Comparison of ENCODE assay signal across 20 cellular contexts in genomic region chr9:127598839-127599549, GRCh38. TPM values are rescaled to one million over a fixed set of nuclear protein-coding genes. Genes with fewer than 3 reads are reported as not detected.
DNase-seq lines count a peak whose midpoint lies in the region; ATAC-seq and TF ChIP-seq lines count a peak whose summit lies in the region.
"Had no signal": no experiment of that assay in that cellular context is flagged by ENCODE, and none has a peak within 500 bp of the region (broad histone marks: within the 10 kb centered on the region; RNA-seq: fewer than 3 reads in every experiment).

No MANE protein-coding gene starts in this region.

- H2BK120ac ChIP-seq in neuronal stem cell (ENCODE audit: low read depth, low read length) = no peak overlapping the region

- H4K8ac ChIP-seq in neuronal stem cell (ENCODE audit: low read depth, low read length) = no peak overlapping the region

- no peak overlapping the region for H4K91ac ChIP-seq in neuronal stem cell (ENCODE audit: low read depth, low read length, poor library complexity)

- no peaks in the 10 kb centered on the region for H3K9me2 ChIP-seq in PC-9 (ENCODE audit: insufficient read depth)

- no peak overlapping the region for H3K4ac ChIP-seq in neuronal stem cell (ENCODE audit: low read length)

- peaks cover 16% of the 10 kb centered on the region; the same call in 1 of the 2 replicates for H3F3A ChIP-seq in PC-9 (ENCODE audit: insufficient read depth, low read depth)

- no peak overlapping the region for H2BK5ac ChIP-seq in neuronal stem cell (ENCODE audit: low read length)

- H3K4me2 ChIP-seq in PC-9 (peak overlapping the region; percentile 8; the same call in 1 of the 2 replicates), neuronal stem cell (ENCODE audit: insufficient read depth, low read length, poor library complexity, severe bottlenecking) (no peak overlapping the region)

- H3K4me3 ChIP-seq in PC-9 (no peak overlapping the region), choroid plexus epithelial cell (ENCODE audit: low read depth, low read length) (no peak overlapping the region), neuronal stem cell (ENCODE audit: low read length in 2 of 2) (no peak overlapping the region)
- H3K4me3 ChIP-seq: HAP-1, lower lobe of right lung, upper lobe of left lung had no signal

- POLR2A ChIA-PET in PC-9 (lab: Charles Lee; ENCODE audit: unreplicated experiment) = interaction anchor here (0.6 kb wide), 1 partner anchor 791 kb away, joined by 4 read pairs; no protein-coding TSS in a partner anchor

- H4K20me1 ChIP-seq in PC-9 (ENCODE audit: insufficient read depth) = no peaks in the 10 kb centered on the region

- H3K27ac ChIP-seq in PC-9 = no peak overlapping the region
- no peak overlapping the region for H3K27ac ChIP-seq in neuronal stem cell (replicated peaks; ENCODE audit: low read length)
- H3K27ac ChIP-seq: lower lobe of right lung, parathyroid adenoma, upper lobe of left lung had no signal

- H3K9me3 ChIP-seq in PC-9 (ENCODE audit: insufficient read depth, low read depth) (no peaks in the 10 kb centered on the region), neuronal stem cell (replicated peaks in 1 of 2; ENCODE audit: control insufficient read depth in 2 of 2, insufficient read depth in 1 of 2, low read depth in 1 of 2, low read length in 2 of 2) (no peaks in the 10 kb centered on the region)
- H3K9me3 ChIP-seq: HAP-1, lower lobe of right lung, upper lobe of left lung had no signal

- H3K18ac ChIP-seq in neuronal stem cell (ENCODE audit: low read length) = no peak overlapping the region

- no peak overlapping the region for H2BK15ac ChIP-seq in neuronal stem cell (ENCODE audit: low read length)

- H3K9ac ChIP-seq in neuronal stem cell (ENCODE audit: low read depth, low read length, poor library complexity) = no peak overlapping the region
- H3K9ac ChIP-seq: parathyroid adenoma had no signal

- no peak for ATAC-seq in HG02840 (IDR thresholded peaks at IDR 0.05; ENCODE audit: low FRiP score, unreplicated experiment)
- ATAC-seq: lower lobe of right lung had no signal

- no peak overlapping the region for H2BK12ac ChIP-seq in neuronal stem cell (ENCODE audit: low read length)

- no peak overlapping the region for H3K14ac ChIP-seq in neuronal stem cell (ENCODE audit: low read length)

- H3K79me2 ChIP-seq in PC-9 (ENCODE audit: low read depth) = no peaks in the 10 kb centered on the region
- H3K79me2 ChIP-seq: parathyroid adenoma had no signal

- H3K23ac ChIP-seq in neuronal stem cell (ENCODE audit: low read depth, low read length, poor library complexity) = no peak overlapping the region

- intact Hi-C loops in PC-9 (cut with micrococcal nuclease; ENCODE audit: unreplicated experiment) = loop anchor here (10.0 kb wide), 1 partner anchor 654 kb away; no protein-coding TSS in a partner anchor
- intact Hi-C loops in cardiac septum (cut with DNase I) = no loop called here

- peaks cover 13% of the 10 kb centered on the region for H3K4me1 ChIP-seq in PC-9 (replicated peaks; ENCODE audit: insufficient read depth)
- peaks cover 0 to 2% of the 10 kb centered on the region in 2 donors for H3K4me1 ChIP-seq in neuronal stem cell (ENCODE audit: control insufficient read depth in 2 of 2, insufficient read depth in 1 of 2, low read depth in 1 of 2, low read length in 2 of 2)
- H3K4me1 ChIP-seq: HAP-1, lower lobe of right lung, parathyroid adenoma, upper lobe of left lung had no signal

- H3K27me3 ChIP-seq in PC-9 (ENCODE audit: insufficient read depth, low read depth) (no peaks in the 10 kb centered on the region), neuronal stem cell (ENCODE audit: control insufficient read depth in 3 of 3, insufficient read depth in 3 of 3, low read depth in 1 of 3, low read length in 3 of 3) (peaks cover 0 to 13% (median 0%) of the 10 kb centered on the region in 3 experiments)
- H3K27me3 ChIP-seq: upper lobe of left lung had no signal

- BruUV-seq in PC-9 (replicated peaks; lab: Mats Ljungman, UMichigan) = no TSS peak

- no peak overlapping the region for H2AFZ ChIP-seq in PC-9
- peak overlapping the region; percentile 45 for H2AFZ ChIP-seq in neuronal stem cell (ENCODE audit: low read length)
- H2AFZ ChIP-seq: parathyroid adenoma had no signal

- H3K79me1 ChIP-seq in neuronal stem cell (ENCODE audit: low read depth, low read length) = no peaks in the 10 kb centered on the region

- CTCF ChIA-PET in PC-9 (lab: Charles Lee) = no interaction called here

- no CpG with 5 or more reads among the region's 13 CpGs for WGBS in neuronal stem cell (ENCODE audit: extremely low coverage in 2 of 2, insufficient read length in 2 of 2, insufficient replicate concordance in 1 of 2), 2 donors

- peak; percentile 42 to 62 for DNase-seq in NCI-H524 (lab: John Stamatoyannopoulos, UW)
- no peak for DNase-seq in NCI-H524 treated with DMSO at 0.1 percent for 48 hours (lab: John Stamatoyannopoulos, UW)
- DNase-seq in PC-9 = peak; percentile 26 to 48
- peak; percentile 13 for DNase-seq in choroid plexus epithelial cell (ENCODE audit: low read depth)
- DNase-seq in neuronal stem cell (ENCODE audit: low spot score) = no peak
- no peak for DNase-seq in cardiac septum (ENCODE audit: low spot score)
- DNase-seq in activated naive CD4-positive, alpha-beta T cell treated with anti-CD3 and anti-CD28 coated beads, Interleukin-2, amount 50 U/mL, for 16 hours = no peak
- DNase-seq: activated CD4-positive, alpha-beta T cell treated with anti-CD3 and anti-CD28 coated beads, Interleukin-2, amount 10 ng/mL, durations not matched to agents 7 days and 5 days; aorta; effector CD8-positive, alpha-beta T cell; Kasumi-1; lower lobe of right lung; NCI-H446 treated with DMSO at 0.1 percent for 48 hours; SIG-M5; stimulated activated CD4-positive, alpha-beta T cell treated with anti-CD3 and anti-CD28 coated beads, Interleukin-1b, Interleukin-23, amount 100 ng/mL, for 48 hours; T-helper 9 cell; upper lobe of left lung had no signal

- no peaks in the 10 kb centered on the region for H3K36me3 ChIP-seq in PC-9 (ENCODE audit: low read depth)
- H3K36me3 ChIP-seq in neuronal stem cell (replicated peaks in 1 of 2; ENCODE audit: control insufficient read depth in 2 of 2, insufficient read depth in 2 of 2, low read length in 2 of 2) = no peaks in the 10 kb centered on the region
- H3K36me3 ChIP-seq: HAP-1, lower lobe of right lung, upper lobe of left lung had no signal

- H2AK5ac ChIP-seq in neuronal stem cell (ENCODE audit: low read depth, low read length) = no peak overlapping the region

- TF ChIP-seq CTCF in PC-9 (conservative IDR thresholded peaks at IDR 0.05) (no peak), choroid plexus epithelial cell (conservative IDR thresholded peaks at IDR 0.05; ENCODE audit: low read depth, low read length) (no peak)

RNA-seq across cellular contexts. Expression of gene STXBP1, which starts 13.1 kb away (rescaled TPM):
- total RNA-seq in PC-9 (2021) = 35.1 and 44.0 TPM in 2 replicates
- 33.7 TPM for polyA plus RNA-seq in neuronal stem cell (2013, experiment 1 of 2)
- polyA plus RNA-seq in neuronal stem cell (2013, experiment 2 of 2) = 32.9 TPM
- total RNA-seq in cardiac septum = 46.6 TPM

Comparison
In these comparisons a context has a peak if more than half of its experiments do, and no peak if none do; other contexts are left out.
1. DNase-seq: peak in NCI-H524 (2 of 2), PC-9 (2 of 2) and choroid plexus epithelial cell (single experiment); none in NCI-H524 treated with DMSO at 0.1 percent for 48 hours (single experiment), neuronal stem cell (single experiment), cardiac septum (single experiment) and activated naive CD4-positive, alpha-beta T cell treated with anti-CD3 and anti-CD28 coated beads, Interleukin-2, amount 50 U/mL, for 16 hours (single experiment).